ENCODE assay signal across 8 cellular contexts in genomic region chr22:21642584-21643448, GRCh38. TPM values are rescaled to one million over a fixed set of nuclear protein-coding genes. Genes with fewer than 3 reads are reported as not detected.
DNase-seq lines count a peak whose midpoint lies in the region; ATAC-seq and TF ChIP-seq lines count a peak whose summit lies in the region.

No MANE protein-coding gene starts in this region.

- DNase-seq in SJCRH30 (peak; percentile 73 to 78), right cardiac atrium (peak in 2 of 3 donors; percentile 65 to 68), retina (peak; percentile 76), A172 (ENCODE audit: low spot score) (no peak)
- peak; percentile 74 for DNase-seq in activated naive CD8-positive, alpha-beta T cell treated with anti-CD3 and anti-CD28 coated beads, Interleukin-2, amount 10 ng/mL, durations not matched to agents 7 days and 5 days

- H3K4me1 ChIP-seq in ES-I3 (ENCODE audit: insufficient read depth, low read length) (no peaks in the 10 kb centered on the region), SJCRH30 (peaks cover 7% of the 10 kb centered on the region), right cardiac atrium (ENCODE audit: control insufficient read depth, insufficient read depth, low read length) (no peaks in the 10 kb centered on the region)

- WGBS in right cardiac atrium, result 2% methylated on average over 56 of the region's 56 CpGs

- H3K27ac ChIP-seq in SJCRH30 (no peak overlapping the region), right cardiac atrium (ENCODE audit: low read length) (no peak overlapping the region)

- peak; percentile 2 for ATAC-seq in activated naive CD8-positive, alpha-beta T cell treated with anti-CD3 and anti-CD28 coated beads, Interleukin-2, amount 10 ng/mL, durations not matched to agents 7 days and 5 days (ENCODE audit: low read depth)
- ATAC-seq in right cardiac atrium (peak in 1 of 2 donors; percentile 8), HG03135 (IDR thresholded peaks at IDR 0.05; ENCODE audit: unreplicated experiment) (no peak)

- H3K9me3 ChIP-seq in ES-I3 (ENCODE audit: control insufficient read depth, insufficient read depth, low read length) (no peaks in the 10 kb centered on the region), SJCRH30 (replicated peaks) (no peaks in the 10 kb centered on the region), right cardiac atrium (ENCODE audit: control insufficient read depth, low read length) (no peaks in the 10 kb centered on the region)

- H3K4me3 ChIP-seq in SJCRH30, result peak overlapping the region; percentile 73
- H3K4me3 ChIP-seq in right cardiac atrium (ENCODE audit: low read length), result peak overlapping the region; percentile 63

- H3K36me3 ChIP-seq in ES-I3 (ENCODE audit: insufficient read depth, low read length) (no peaks in the 10 kb centered on the region), SJCRH30 (no peaks in the 10 kb centered on the region)

- H3K4me3 Mint-ChIP-seq in activated naive CD8-positive, alpha-beta T cell treated with anti-CD3 and anti-CD28 coated beads, Interleukin-2, amount 10 ng/mL, durations not matched to agents 7 days and 5 days, result peak overlapping the region; percentile 93

- peaks cover 27% of the 10 kb centered on the region for H3K4me1 Mint-ChIP-seq in activated naive CD8-positive, alpha-beta T cell treated with anti-CD3 and anti-CD28 coated beads, Interleukin-2, amount 10 ng/mL, durations not matched to agents 7 days and 5 days

- TF ChIP-seq RAD21 in Ishikawa (IDR thresholded peaks at IDR 0.05; ENCODE audit: low read depth), result peak; percentile 47; the same call in 1 of the 2 replicates

- H3K27me3 ChIP-seq in SJCRH30 (no peaks in the 10 kb centered on the region), right cardiac atrium (ENCODE audit: control insufficient read depth, insufficient read depth) (no peaks in the 10 kb centered on the region)

- H3K9ac ChIP-seq in ES-I3 (ENCODE audit: low read depth, low read length), result peak overlapping the region; percentile 78

- POLR2A ChIA-PET in activated naive CD8-positive, alpha-beta T cell treated with anti-CD3 and anti-CD28 coated beads, Interleukin-2, amount 10 ng/mL, durations not matched to agents 7 days and 5 days (lab: Charles Lee), result interaction anchor here (1.3 to 4.5 kb wide), 7 partner anchors 10 to 23 kb away, joined by 3 to 94 read pairs (median 8); partner anchors contain the start of genes CCDC116, PPIL2 and YDJC

- peaks cover 7% of the 10 kb centered on the region for H3K36me3 Mint-ChIP-seq in activated naive CD8-positive, alpha-beta T cell treated with anti-CD3 and anti-CD28 coated beads, Interleukin-2, amount 10 ng/mL, durations not matched to agents 7 days and 5 days

- no peaks in the 10 kb centered on the region for H3K9me3 Mint-ChIP-seq in activated naive CD8-positive, alpha-beta T cell treated with anti-CD3 and anti-CD28 coated beads, Interleukin-2, amount 10 ng/mL, durations not matched to agents 7 days and 5 days

- no peaks in the 10 kb centered on the region for H3K27me3 Mint-ChIP-seq in activated naive CD8-positive, alpha-beta T cell treated with anti-CD3 and anti-CD28 coated beads, Interleukin-2, amount 10 ng/mL, durations not matched to agents 7 days and 5 days

- no peak for TF ChIP-seq EP300 in Ishikawa (IDR thresholded peaks at IDR 0.05; ENCODE audit: borderline replicate concordance)

- intact Hi-C loops in right cardiac atrium (cut with DNase I), result no loop called here

- H3K27ac Mint-ChIP-seq in activated naive CD8-positive, alpha-beta T cell treated with anti-CD3 and anti-CD28 coated beads, Interleukin-2, amount 10 ng/mL, durations not matched to agents 7 days and 5 days, result peak overlapping the region; percentile 86

TF ChIP-seq in Ishikawa, 13 proteins besides CTCF, POLR2A, EP300 and RAD21:
- TF ChIP-seq NFIC (IDR thresholded peaks at IDR 0.05) (no peak), TCF12 (IDR thresholded peaks at IDR 0.05; ENCODE audit: low read depth) (peak; percentile 34; the same call in 1 of the 2 replicates), REST (IDR thresholded peaks at IDR 0.05; ENCODE audit: low read depth) (peak; percentile 26; the same call in 1 of the 2 replicates), ZBTB7A (IDR thresholded peaks at IDR 0.05; ENCODE audit: low read depth) (peak; percentile 75)

RNA-seq across cellular contexts. Expression of gene SDF2L1, which starts 0.7 kb away (rescaled TPM):
- total RNA-seq in SJCRH30 (2014; rRNA removed; shearing (Covaris generic)), result 12.8 and 17.0 TPM in 2 replicates
- 10 to 100 TPM; 36.0 to 39.7 TPM for total RNA-seq in activated naive CD8-positive, alpha-beta T cell treated with anti-CD3 and anti-CD28 coated beads, Interleukin-2, amount 10 ng/mL, durations not matched to agents 7 days and 5 days
- 10 to 100 TPM; 14.4 to 37.5 (median 33.4) TPM for total RNA-seq in right cardiac atrium
- polyA plus RNA-seq in right cardiac atrium, result 35.9 TPM
- total RNA-seq in A172 (2014; rRNA removed; shearing (Covaris generic)), result 14.7 and 16.6 TPM in 2 replicates

RNA-seq across cellular contexts. Expression of gene CCDC116, which starts 10.3 kb away (rescaled TPM):
- 0.38 TPM in 1 of 2 replicates, not detected in the other for total RNA-seq in SJCRH30 (2014; rRNA removed; shearing (Covaris generic))
- under 1 TPM; 0.50 to 0.79 TPM for total RNA-seq in activated naive CD8-positive, alpha-beta T cell treated with anti-CD3 and anti-CD28 coated beads, Interleukin-2, amount 10 ng/mL, durations not matched to agents 7 days and 5 days
- under 1 TPM in 2 of 4 donors, not detected in 2; 0.34 TPM for total RNA-seq in right cardiac atrium
- polyA plus RNA-seq in right cardiac atrium, result 0.29 TPM
- 0.12 TPM in 1 of 2 replicates, not detected in the other for total RNA-seq in A172 (2014; rRNA removed; shearing (Covaris generic))

RNA-seq across cellular contexts. Expression of gene YDJC, which starts 13.0 kb away (rescaled TPM):
- 7.8 and 8.9 TPM in 2 replicates for total RNA-seq in SJCRH30 (2014; rRNA removed; shearing (Covaris generic))
- 10 to 100 TPM; 45.3 to 46.7 TPM for total RNA-seq in activated naive CD8-positive, alpha-beta T cell treated with anti-CD3 and anti-CD28 coated beads, Interleukin-2, amount 10 ng/mL, durations not matched to agents 7 days and 5 days
- total RNA-seq in right cardiac atrium, result 1 to 10 TPM; 3.6 to 5.8 (median 5.3) TPM
- polyA plus RNA-seq in right cardiac atrium, result 7.9 TPM
- 15.1 and 18.2 TPM in 2 replicates for total RNA-seq in A172 (2014; rRNA removed; shearing (Covaris generic))

RNA-seq across cellular contexts. Expression of gene PPIL2, which starts 23.0 kb away (rescaled TPM):
- 24.8 and 29.7 TPM in 2 replicates for total RNA-seq in SJCRH30 (2014; rRNA removed; shearing (Covaris generic))
- total RNA-seq in activated naive CD8-positive, alpha-beta T cell treated with anti-CD3 and anti-CD28 coated beads, Interleukin-2, amount 10 ng/mL, durations not matched to agents 7 days and 5 days, result 10 to 100 TPM; 67.0 to 73.1 TPM
- 10 to 100 TPM; 20.4 to 32.0 (median 26.0) TPM for total RNA-seq in right cardiac atrium
- 22.6 TPM for polyA plus RNA-seq in right cardiac atrium
- total RNA-seq in A172 (2014; rRNA removed; shearing (Covaris generic)), result 9.0 and 13.9 TPM in 2 replicates
